Comparison of ENCODE assay signal across 16 cellular contexts in genomic region chr13:73870036-73870741, GRCh38.
DNase-seq lines count a peak whose midpoint lies in the region; ATAC-seq, FAIRE-seq and TF ChIP-seq lines count a peak whose summit lies in the region.
"Had no signal": no experiment of that assay in that cellular context is flagged by ENCODE, and none has a peak within 500 bp of the region (broad histone marks: within the 10 kb centered on the region; RNA-seq: fewer than 3 reads in every experiment).

No MANE protein-coding gene starts in this region.

- no peak overlapping the region for H3K4me3 Mint-ChIP-seq in activated CD4-positive, alpha-beta T cell treated with anti-CD3 and anti-CD28 coated beads for 36 hours
- H3K4me3 Mint-ChIP-seq in activated CD4-positive, alpha-beta T cell treated with anti-CD3 and anti-CD28 coated beads, Interleukin-2, amount 10 ng/mL, durations not matched to agents 7 days and 5 days, result no peak overlapping the region
- peak overlapping the region in 1 of 5 donors; percentile 8 for H3K4me3 Mint-ChIP-seq in immature natural killer cell

- FAIRE-seq in bronchial epithelial cell (lab: Jason Lieb, UNC), result no peak
- FAIRE-seq in small intestine (lab: Jason Lieb, UNC), result no peak

- no peak overlapping the region for H3K27ac ChIP-seq in small intestine (ENCODE audit: low read depth in 1 of 2, low read length in 1 of 2)
- H3K27ac ChIP-seq: upper lobe of left lung had no signal

- H3K4me1 ChIP-seq in small intestine (ENCODE audit: control insufficient read depth in 2 of 2, insufficient read depth in 1 of 2, low read depth in 1 of 2, low read length in 1 of 2), result no peaks in the 10 kb centered on the region
- H3K4me1 ChIP-seq: upper lobe of left lung had no signal

- H3K36me3 ChIP-seq in bronchial epithelial cell (ENCODE audit: control insufficient read depth, insufficient read depth, low read length) (no peaks in the 10 kb centered on the region), small intestine (ENCODE audit: control insufficient read depth in 2 of 2, insufficient read depth in 2 of 2, low read length in 2 of 2) (no peaks in the 10 kb centered on the region)
- H3K36me3 ChIP-seq: MG63, upper lobe of left lung had no signal

- no peak for TF ChIP-seq CTCF in bronchial epithelial cell (IDR thresholded peaks at IDR 0.05; ENCODE audit: insufficient read depth, low read length, severe bottlenecking)

- no peak for DNase-seq in activated CD4-positive, alpha-beta T cell treated with anti-CD3 and anti-CD28 coated beads for 36 hours
- DNase-seq in activated CD4-positive, alpha-beta T cell treated with anti-CD3 and anti-CD28 coated beads, Interleukin-2, amount 10 ng/mL, durations not matched to agents 7 days and 5 days, result no peak
- DNase-seq in bronchial epithelial cell (ENCODE audit: low read depth), result peak; percentile 39
- DNase-seq in immature natural killer cell, result peak in 1 of 3 donors; percentile 3
- peak; percentile 10 for DNase-seq in small intestine
- no peak for DNase-seq in SIG-M5 treated with dmso at 0.1 percent for 504 hours (lab: John Stamatoyannopoulos, UW; ENCODE audit: unreplicated experiment)
- DNase-seq in NCI-H748 treated with DMSO at 0.1 percent for 48 hours (lab: John Stamatoyannopoulos, UW), result no peak
- DNase-seq: 8988T; activated CD4-positive, alpha-beta T cell treated with anti-CD3 and anti-CD28 coated beads, Interleukin-2, amount 50 U/mL, for 1 hour; anterior cingulate cortex; COR-L47; GF-D8; upper lobe of left lung had no signal

- intact Hi-C loops in activated CD4-positive, alpha-beta T cell treated with anti-CD3 and anti-CD28 coated beads for 36 hours (cut with DNase I, micrococcal nuclease), result no loop called here

- H3K4me3 ChIP-seq in bronchial epithelial cell (ENCODE audit: low read depth, low read length) (no peak overlapping the region), small intestine (ENCODE audit: low read depth in 1 of 2, low read length in 2 of 2) (no peak overlapping the region)
- H3K4me3 ChIP-seq: MG63, upper lobe of left lung had no signal

- no peaks in the 10 kb centered on the region for H3K9me3 Mint-ChIP-seq in activated CD4-positive, alpha-beta T cell treated with anti-CD3 and anti-CD28 coated beads for 36 hours (ENCODE audit: low read depth)
- H3K9me3 Mint-ChIP-seq in activated CD4-positive, alpha-beta T cell treated with anti-CD3 and anti-CD28 coated beads, Interleukin-2, amount 10 ng/mL, durations not matched to agents 7 days and 5 days, result no peaks in the 10 kb centered on the region
- H3K9me3 Mint-ChIP-seq in immature natural killer cell, result no peaks in the 10 kb centered on the region

- H3K4me1 Mint-ChIP-seq in activated CD4-positive, alpha-beta T cell treated with anti-CD3 and anti-CD28 coated beads for 36 hours, result peaks cover 60% of the 10 kb centered on the region
- peaks cover 4% of the 10 kb centered on the region for H3K4me1 Mint-ChIP-seq in activated CD4-positive, alpha-beta T cell treated with anti-CD3 and anti-CD28 coated beads, Interleukin-2, amount 10 ng/mL, durations not matched to agents 7 days and 5 days
- H3K4me1 Mint-ChIP-seq in immature natural killer cell, result peaks cover 40 to 83% of the 10 kb centered on the region in 2 donors

- H3K36me3 Mint-ChIP-seq in activated CD4-positive, alpha-beta T cell treated with anti-CD3 and anti-CD28 coated beads for 36 hours (ENCODE audit: low read depth), result peaks cover 9% of the 10 kb centered on the region
- H3K36me3 Mint-ChIP-seq in activated CD4-positive, alpha-beta T cell treated with anti-CD3 and anti-CD28 coated beads, Interleukin-2, amount 10 ng/mL, durations not matched to agents 7 days and 5 days (ENCODE audit: low read depth), result peaks cover 12% of the 10 kb centered on the region
- peaks cover 0 to 4% (median 0%) of the 10 kb centered on the region in 3 donors for H3K36me3 Mint-ChIP-seq in immature natural killer cell

- WGBS in small intestine, 3 donors, result 42 to 71% (median 65%) methylated on average over 5 of the region's 5 CpGs

- no peaks in the 10 kb centered on the region for H3K27me3 ChIP-seq in bronchial epithelial cell (ENCODE audit: control insufficient read depth, insufficient read depth, low read length)
- H3K27me3 ChIP-seq in small intestine (ENCODE audit: control insufficient read depth in 2 of 2, insufficient read depth in 2 of 2, low read length in 2 of 2), result no peaks in the 10 kb centered on the region
- H3K27me3 ChIP-seq: MG63, upper lobe of left lung had no signal

- no peaks in the 10 kb centered on the region for H3K9me3 ChIP-seq in small intestine (ENCODE audit: control insufficient read depth, low read depth)
- H3K9me3 ChIP-seq: MG63, upper lobe of left lung had no signal

- ATAC-seq in activated CD4-positive, alpha-beta T cell treated with anti-CD3 and anti-CD28 coated beads for 36 hours, result no peak
- no peak for ATAC-seq in HG02981 (IDR thresholded peaks at IDR 0.05; ENCODE audit: unreplicated experiment)

- POLR2A ChIA-PET in activated CD4-positive, alpha-beta T cell treated with anti-CD3 and anti-CD28 coated beads for 36 hours (lab: Charles Lee), result no interaction called here
- POLR2A ChIA-PET in activated CD4-positive, alpha-beta T cell treated with anti-CD3 and anti-CD28 coated beads, Interleukin-2, amount 10 ng/mL, durations not matched to agents 7 days and 5 days (lab: Charles Lee), result no interaction called here

- H3K27me3 Mint-ChIP-seq in activated CD4-positive, alpha-beta T cell treated with anti-CD3 and anti-CD28 coated beads for 36 hours, result no peaks in the 10 kb centered on the region
- H3K27me3 Mint-ChIP-seq in activated CD4-positive, alpha-beta T cell treated with anti-CD3 and anti-CD28 coated beads, Interleukin-2, amount 10 ng/mL, durations not matched to agents 7 days and 5 days, result no peaks in the 10 kb centered on the region
- peaks cover 0 to 2% (median 0%) of the 10 kb centered on the region in 3 donors for H3K27me3 Mint-ChIP-seq in immature natural killer cell (ENCODE audit: low read depth in 3 of 3)
- H3K27me3 Mint-ChIP-seq: progenitor cell of endocrine pancreas had no signal

- CTCF ChIA-PET in activated CD4-positive, alpha-beta T cell treated with anti-CD3 and anti-CD28 coated beads for 36 hours (lab: Charles Lee), result interaction anchor here (0.6 to 1.2 kb wide), 4 partner anchors 21 to 416 kb away, joined by 3 to 4 read pairs (median 4); no protein-coding TSS in a partner anchor
- CTCF ChIA-PET in activated CD4-positive, alpha-beta T cell treated with anti-CD3 and anti-CD28 coated beads, Interleukin-2, amount 10 ng/mL, durations not matched to agents 7 days and 5 days (lab: Charles Lee), result interaction anchor here (1.2 kb wide), 1 partner anchor 48 kb away, joined by 3 read pairs; no protein-coding TSS in a partner anchor

- H3K27ac Mint-ChIP-seq in activated CD4-positive, alpha-beta T cell treated with anti-CD3 and anti-CD28 coated beads for 36 hours, result peak overlapping the region; percentile 4
- H3K27ac Mint-ChIP-seq in activated CD4-positive, alpha-beta T cell treated with anti-CD3 and anti-CD28 coated beads, Interleukin-2, amount 10 ng/mL, durations not matched to agents 7 days and 5 days, result no peak overlapping the region
- H3K27ac Mint-ChIP-seq in immature natural killer cell, result peak overlapping the region in 5 of 6 donors; percentile 1 to 45 (median 28)
- H3K27ac Mint-ChIP-seq: progenitor cell of endocrine pancreas had no signal

Comparison
In these comparisons a context has a peak if more than half of its experiments do, and no peak if none do; other contexts are left out.
1. DNase-seq: peak in bronchial epithelial cell (single experiment) and small intestine (single experiment); none in activated CD4-positive, alpha-beta T cell treated with anti-CD3 and anti-CD28 coated beads for 36 hours (single experiment), activated CD4-positive, alpha-beta T cell treated with anti-CD3 and anti-CD28 coated beads, Interleukin-2, amount 10 ng/mL, durations not matched to agents 7 days and 5 days (single experiment), SIG-M5 treated with dmso at 0.1 percent for 504 hours (single experiment) and NCI-H748 treated with DMSO at 0.1 percent for 48 hours (single experiment).